Comparison of ENCODE assay signal across 6 cellular contexts in genomic region chr10:85997544-85997943, GRCh38.
"Had no signal": no experiment of that assay in that cellular context is flagged by ENCODE, and none has a peak within 500 bp of the region (broad histone marks: within the 10 kb centered on the region; RNA-seq: fewer than 3 reads in every experiment).

No MANE protein-coding gene starts in this region.

- DNase-seq: IMR-90, KBM-7, KG1 had no signal

- H3K27ac ChIP-seq: HL-60 had no signal

- ATAC-seq: HepG2 had no signal

- FAIRE-seq: HepG2, HTR-8/SVneo had no signal
